In genomic region chr6:26595669-26596269, GRCh38 we compare ENCODE assay signal across 1 cellular context.
TF ChIP-seq lines count a peak whose summit lies in the region.

No MANE protein-coding gene starts in this region.

TF ChIP-seq in HEK293, 187 proteins besides CTCF, POLR2A, EP300 and RAD21 (continued from another document):
- TF ChIP-seq ZNF654 (tag by site-specific recombination; IDR thresholded peaks at IDR 0.05; ENCODE audit: low read depth) (peak; percentile 54), BCL6B (tag by site-specific recombination; IDR thresholded peaks at IDR 0.05) (no peak), ZNF341 (tag by site-specific recombination; IDR thresholded peaks at IDR 0.05; ENCODE audit: low read depth) (peak; percentile 41; the same call in 1 of the 2 replicates), ZNF391 (tag by site-specific recombination; IDR thresholded peaks at IDR 0.05; ENCODE audit: borderline replicate concordance, low read depth) (peak; percentile 53; the same call in 1 of the 2 replicates), ZNF266 (tag by site-specific recombination; IDR thresholded peaks at IDR 0.05; ENCODE audit: low read depth) (no peak), ZNF335 (tag by site-specific recombination; conservative IDR thresholded peaks at IDR 0.05) (peak; percentile 6), TRIM28 (IDR thresholded peaks at IDR 0.05; ENCODE audit: borderline replicate concordance, low read length) (peak; percentile 45; the same call in 1 of the 2 replicates), ZBTB7A (tag by site-specific recombination; IDR thresholded peaks at IDR 0.05; ENCODE audit: low read depth) (peak; percentile 86), ZNF677 (tag by site-specific recombination; IDR thresholded peaks at IDR 0.05) (0 out of 2 replicates have a peak, but pooled peaks have one; percentile 32), ZNF2 (tag by site-specific recombination; IDR thresholded peaks at IDR 0.05) (peak; percentile 69), SP7 (tag by site-specific recombination; IDR thresholded peaks at IDR 0.05) (peak; percentile 59), KLF8 (tag by site-specific recombination; IDR thresholded peaks at IDR 0.05) (peak; percentile 70), GLIS2 (tag by site-specific recombination; IDR thresholded peaks at IDR 0.05) (peak; percentile 55), ZSCAN30 (tag by site-specific recombination; IDR thresholded peaks at IDR 0.05) (peak; percentile 75), ZNF423 (tag by site-specific recombination; IDR thresholded peaks at IDR 0.05) (peak; percentile 88), ZBTB21 (tag by site-specific recombination; IDR thresholded peaks at IDR 0.05) (no peak), ZNF157 (tag by site-specific recombination; IDR thresholded peaks at IDR 0.05) (no peak), ZBTB26 (tag by site-specific recombination; optimal IDR thresholded peaks at IDR 0.05) (peak; percentile 68), PRDM4 (tag by site-specific recombination; IDR thresholded peaks at IDR 0.05) (0 out of 2 replicates have a peak, but pooled peaks have one; percentile 52), ZNF140 (tag by site-specific recombination; IDR thresholded peaks at IDR 0.05) (no peak)
